Comparison of ENCODE assay signal across 9 cellular contexts in genomic region chr5:122756263-122756911, GRCh38. TPM values are rescaled to one million over a fixed set of nuclear protein-coding genes. Genes with fewer than 3 reads are reported as not detected.
A peak's percentile ranks its signal among the peaks of the same experiment; 100 is the strongest.
DNase-seq lines count a peak whose midpoint lies in the region; ATAC-seq, FAIRE-seq and TF ChIP-seq lines count a peak whose summit lies in the region.
"Had no signal": no experiment of that assay in that cellular context is flagged by ENCODE, and none has a peak within 500 bp of the region (broad histone marks: within the 10 kb centered on the region; RNA-seq: fewer than 3 reads in every experiment).

No MANE protein-coding gene starts in this region.

- FAIRE-seq in D721Med (lab: Jason Lieb, UNC), result no peak

- peaks cover 9% of the 10 kb centered on the region for H3K4me1 Mint-ChIP-seq in stimulated activated effector memory CD8-positive, alpha-beta T cell treated with anti-CD3 and anti-CD28 coated beads, Interleukin-12 subunit alpha, Interleukin-12 subunit beta, amount 100 ng/mL, for 72 hours

- H3K27ac Mint-ChIP-seq in stimulated activated effector memory CD8-positive, alpha-beta T cell treated with anti-CD3 and anti-CD28 coated beads, Interleukin-12 subunit alpha, Interleukin-12 subunit beta, amount 100 ng/mL, for 72 hours, result peak overlapping the region; percentile 17

- H3K4me3 Mint-ChIP-seq in stimulated activated effector memory CD8-positive, alpha-beta T cell treated with anti-CD3 and anti-CD28 coated beads, Interleukin-12 subunit alpha, Interleukin-12 subunit beta, amount 100 ng/mL, for 72 hours, result no peak overlapping the region

- no peak for TF ChIP-seq CTCF in D721Med (IDR thresholded peaks at IDR 0.05; ENCODE audit: insufficient read depth, missing control alignments)

- ATAC-seq in GM21529 (IDR thresholded peaks at IDR 0.05; ENCODE audit: unreplicated experiment), result peak; percentile 88
- peak; percentile 83 for ATAC-seq in stimulated activated effector memory CD8-positive, alpha-beta T cell treated with anti-CD3 and anti-CD28 coated beads, Interleukin-12 subunit alpha, Interleukin-12 subunit beta, amount 100 ng/mL, for 72 hours

- peaks cover 5% of the 10 kb centered on the region for H3K36me3 Mint-ChIP-seq in stimulated activated effector memory CD8-positive, alpha-beta T cell treated with anti-CD3 and anti-CD28 coated beads, Interleukin-12 subunit alpha, Interleukin-12 subunit beta, amount 100 ng/mL, for 72 hours

- no peaks in the 10 kb centered on the region for H3K9me3 Mint-ChIP-seq in stimulated activated effector memory CD8-positive, alpha-beta T cell treated with anti-CD3 and anti-CD28 coated beads, Interleukin-12 subunit alpha, Interleukin-12 subunit beta, amount 100 ng/mL, for 72 hours

- DNase-seq in ELR (ENCODE audit: low read depth) (peak; percentile 87), KG1 (lab: John Stamatoyannopoulos, UW) (peak; percentile 46), dermis blood vessel endothelial cell (peak; percentile 64), COLO668 (lab: John Stamatoyannopoulos, UW; ENCODE audit: unreplicated experiment) (no peak), D721Med (ENCODE audit: insufficient read length, low spot score) (no peak), NCI-H146 (lab: John Stamatoyannopoulos, UW) (no peak)
- DNase-seq in stimulated activated effector memory CD8-positive, alpha-beta T cell treated with anti-CD3 and anti-CD28 coated beads, Interleukin-12 subunit alpha, Interleukin-12 subunit beta, amount 100 ng/mL, for 72 hours (ENCODE audit: low spot score in 2 of 2), result no peak
- DNase-seq: upper lobe of left lung had no signal

RNA-seq across cellular contexts. Expression of gene SNX2, which starts 18.5 kb away (rescaled TPM):
- total RNA-seq in dermis blood vessel endothelial cell, result 86.9 and 105 TPM in 2 replicates

Comparison
In these comparisons a context has a peak if more than half of its experiments do, and no peak if none do; other contexts are left out.
1. DNase-seq: peak in ELR (single experiment), KG1 (single experiment) and dermis blood vessel endothelial cell (single experiment); none in stimulated activated effector memory CD8-positive, alpha-beta T cell treated with anti-CD3 and anti-CD28 coated beads, Interleukin-12 subunit alpha, Interleukin-12 subunit beta, amount 100 ng/mL, for 72 hours (0 of 2), COLO668 (single experiment), D721Med (single experiment) and NCI-H146 (single experiment).